1 cellular context compared by ENCODE assay signal in the genomic region with DNA sequence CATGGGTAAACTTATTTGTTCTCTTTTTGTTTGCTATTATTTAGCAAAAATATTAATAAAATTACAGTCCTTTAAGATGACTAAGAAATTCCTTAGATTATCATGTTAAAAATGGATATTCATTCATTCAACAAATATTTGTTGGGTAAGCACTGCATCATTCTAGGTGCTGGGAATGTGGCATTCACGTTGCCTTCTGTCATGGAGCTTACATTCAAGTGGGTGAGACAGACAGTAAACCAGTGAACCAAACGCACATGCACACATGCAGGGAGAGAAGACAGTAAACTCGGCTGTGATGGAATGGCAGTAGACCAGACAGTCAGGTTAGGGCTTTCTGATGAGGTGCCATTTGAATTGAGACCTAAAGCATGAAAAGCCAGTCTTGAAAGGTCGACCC.
TF ChIP-seq lines count a peak whose summit lies in the region.

No MANE protein-coding gene starts in this region.

TF ChIP-seq in IMR-90, 13 proteins besides CTCF, POLR2A, EP300 and RAD21 (continued from another document):
- TF ChIP-seq CEBPB (IDR thresholded peaks at IDR 0.05; ENCODE audit: low read depth, low read length) (peak; percentile 61; the same call in 1 of the 2 replicates), SMC3 (IDR thresholded peaks at IDR 0.05; ENCODE audit: low read depth, low read length) (no peak), RFX5 (IDR thresholded peaks at IDR 0.05; ENCODE audit: low read depth, low read length) (no peak), MAFK (IDR thresholded peaks at IDR 0.05; ENCODE audit: low read depth, low read length) (peak; percentile 61; the same call in 1 of the 2 replicates), NFE2L2 (IDR thresholded peaks at IDR 0.05; ENCODE audit: low read depth, low read length) (no peak), RCOR1 (IDR thresholded peaks at IDR 0.05; ENCODE audit: insufficient replicate concordance, low read length) (no peak)
- TF ChIP-seq, protein P1, sequence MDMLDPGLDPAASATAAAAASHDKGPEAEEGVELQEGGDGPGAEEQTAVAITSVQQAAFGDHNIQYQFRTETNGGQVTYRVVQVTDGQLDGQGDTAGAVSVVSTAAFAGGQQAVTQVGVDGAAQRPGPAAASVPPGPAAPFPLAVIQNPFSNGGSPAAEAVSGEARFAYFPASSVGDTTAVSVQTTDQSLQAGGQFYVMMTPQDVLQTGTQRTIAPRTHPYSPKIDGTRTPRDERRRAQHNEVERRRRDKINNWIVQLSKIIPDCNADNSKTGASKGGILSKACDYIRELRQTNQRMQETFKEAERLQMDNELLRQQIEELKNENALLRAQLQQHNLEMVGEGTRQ (IDR thresholded peaks at IDR 0.05; ENCODE audit: low read depth, low read length): no peak
- TF ChIP-seq, protein P2, sequence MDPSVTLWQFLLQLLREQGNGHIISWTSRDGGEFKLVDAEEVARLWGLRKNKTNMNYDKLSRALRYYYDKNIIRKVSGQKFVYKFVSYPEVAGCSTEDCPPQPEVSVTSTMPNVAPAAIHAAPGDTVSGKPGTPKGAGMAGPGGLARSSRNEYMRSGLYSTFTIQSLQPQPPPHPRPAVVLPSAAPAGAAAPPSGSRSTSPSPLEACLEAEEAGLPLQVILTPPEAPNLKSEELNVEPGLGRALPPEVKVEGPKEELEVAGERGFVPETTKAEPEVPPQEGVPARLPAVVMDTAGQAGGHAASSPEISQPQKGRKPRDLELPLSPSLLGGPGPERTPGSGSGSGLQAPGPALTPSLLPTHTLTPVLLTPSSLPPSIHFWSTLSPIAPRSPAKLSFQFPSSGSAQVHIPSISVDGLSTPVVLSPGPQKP (IDR thresholded peaks at IDR 0.05; ENCODE audit: borderline replicate concordance, low read depth, low read length): no peak
